Comparison of ENCODE assay signal across 22 cellular contexts in the genomic region with DNA sequence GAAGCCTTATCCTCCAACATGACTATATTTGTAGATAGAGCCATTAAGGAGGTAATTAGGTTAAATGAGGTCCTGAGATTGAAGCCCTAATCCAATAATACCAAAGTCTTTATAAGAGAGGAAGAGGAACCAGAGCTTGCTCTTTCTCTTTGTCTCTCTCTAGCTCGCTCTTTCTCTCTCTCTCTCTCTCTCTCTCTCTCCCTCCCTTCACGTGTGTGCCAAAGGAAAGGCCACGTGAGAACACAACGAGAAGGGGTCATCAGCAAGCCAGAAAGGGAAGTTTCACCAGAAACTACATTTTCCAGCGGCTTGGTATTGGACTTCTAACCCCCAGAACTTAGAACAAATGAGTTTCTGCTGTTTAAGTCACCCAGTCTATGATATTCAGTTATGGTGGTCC.
DNase-seq lines count a peak whose midpoint lies in the region; ATAC-seq and TF ChIP-seq lines count a peak whose summit lies in the region.
"Had no signal": no experiment of that assay in that cellular context is flagged by ENCODE, and none has a peak within 500 bp of the region (broad histone marks: within the 10 kb centered on the region; RNA-seq: fewer than 3 reads in every experiment).

No MANE protein-coding gene starts in this region.

- H3K4me3 Mint-ChIP-seq in activated CD4-positive, alpha-beta memory T cell treated with anti-CD3 and anti-CD28 coated beads for 36 hours: no peak overlapping the region
- H3K4me3 Mint-ChIP-seq: CD8-positive, alpha-beta T cell had no signal

- no peaks in the 10 kb centered on the region for H3K36me3 Mint-ChIP-seq in activated CD4-positive, alpha-beta memory T cell treated with anti-CD3 and anti-CD28 coated beads for 36 hours
- H3K36me3 Mint-ChIP-seq: CD8-positive, alpha-beta T cell had no signal

- H3K27me3 Mint-ChIP-seq in activated CD4-positive, alpha-beta memory T cell treated with anti-CD3 and anti-CD28 coated beads for 36 hours: no peaks in the 10 kb centered on the region

- POLR2A ChIA-PET in SK-N-SH (lab: Yijun Ruan, JAX) (no interaction called here), OCI-LY7 (lab: Charles Lee) (interaction anchor here (0.6 to 0.9 kb wide), 2 partner anchors 11 to 285 kb away, joined by 3 to 4 read pairs; no protein-coding TSS in a partner anchor)
- POLR2A ChIA-PET in activated CD4-positive, alpha-beta memory T cell treated with anti-CD3 and anti-CD28 coated beads for 36 hours (lab: Charles Lee): no interaction called here

- no peak for ATAC-seq in SK-N-SH treated with all-trans-retinoic acid at 6 μM for 48 hours
- ATAC-seq: CD8-positive, alpha-beta T cell; PC-3 had no signal

- no peak overlapping the region for H3K27ac Mint-ChIP-seq in activated CD4-positive, alpha-beta memory T cell treated with anti-CD3 and anti-CD28 coated beads for 36 hours
- H3K27ac Mint-ChIP-seq: CD8-positive, alpha-beta T cell had no signal

- H3K4me3 ChIP-seq in SK-N-SH (ENCODE audit: low read depth in 2 of 2, low read length in 1 of 2) (no peak overlapping the region), OCI-LY7 (ENCODE audit: low read depth, low read length, poor library complexity, severe bottlenecking) (no peak overlapping the region)
- H3K4me3 ChIP-seq: MG63 had no signal

- H3K9me2 ChIP-seq in SK-N-SH: no peaks in the 10 kb centered on the region
- H3K9me2 ChIP-seq in OCI-LY7 (ENCODE audit: insufficient read depth, low read length): no peaks in the 10 kb centered on the region

- H3K4me1 ChIP-seq in SK-N-SH (ENCODE audit: control insufficient read depth in 1 of 2, insufficient read depth in 2 of 2, low read depth in 1 of 2, low read length in 1 of 2) (no peaks in the 10 kb centered on the region; a peak in 2 of 4 replicates), OCI-LY7 (ENCODE audit: insufficient read depth, low read length, poor library complexity, severe bottlenecking) (no peaks in the 10 kb centered on the region)

- H3K9me3 ChIP-seq in SK-N-SH (no peaks in the 10 kb centered on the region), OCI-LY7 (ENCODE audit: low read length) (no peaks in the 10 kb centered on the region)
- H3K9me3 ChIP-seq: MG63 had no signal

- no peaks in the 10 kb centered on the region for H3K79me2 ChIP-seq in SK-N-SH (ENCODE audit: insufficient read depth)
- H3K79me2 ChIP-seq in OCI-LY7 (ENCODE audit: insufficient read depth, low read depth, low read length): no peaks in the 10 kb centered on the region

- intact Hi-C loops in OCI-LY7 (cut with micrococcal nuclease; ENCODE audit: unreplicated experiment): no loop called here
- intact Hi-C loops in activated CD4-positive, alpha-beta memory T cell treated with anti-CD3 and anti-CD28 coated beads for 36 hours (cut with micrococcal nuclease): no loop called here

- H4K20me1 ChIP-seq in SK-N-SH (ENCODE audit: insufficient read depth): no peaks in the 10 kb centered on the region
- no peaks in the 10 kb centered on the region for H4K20me1 ChIP-seq in OCI-LY7 (ENCODE audit: insufficient read depth, low read length)

- TF ChIP-seq EP300 in SK-N-SH (IDR thresholded peaks at IDR 0.05; ENCODE audit: borderline replicate concordance in 1 of 2, low read depth in 1 of 2, low read length in 1 of 2): no peak

- peaks cover 5% of the 10 kb centered on the region for H3K9me3 Mint-ChIP-seq in activated CD4-positive, alpha-beta memory T cell treated with anti-CD3 and anti-CD28 coated beads for 36 hours

- CTCF ChIA-PET in SK-N-SH (lab: Yijun Ruan, JAX): no interaction called here
- CTCF ChIA-PET in OCI-LY7 (lab: Charles Lee; ENCODE audit: unreplicated experiment): no interaction called here
- CTCF ChIA-PET in activated CD4-positive, alpha-beta memory T cell treated with anti-CD3 and anti-CD28 coated beads for 36 hours (lab: Charles Lee): no interaction called here

- H3K9ac ChIP-seq in SK-N-SH: no peak overlapping the region

- BruUV-seq in OCI-LY7 (replicated peaks; lab: Mats Ljungman, UMichigan): no TSS peak

- H3K36me3 ChIP-seq in SK-N-SH (replicated peaks in 1 of 2; ENCODE audit: control insufficient read depth in 1 of 2, insufficient read depth in 2 of 2, low read length in 1 of 2) (no peaks in the 10 kb centered on the region), OCI-LY7 (ENCODE audit: insufficient read depth, low read length) (no peaks in the 10 kb centered on the region)
- H3K36me3 ChIP-seq: MG63 had no signal

- H3K27ac ChIP-seq in SK-N-SH (ENCODE audit: low read depth in 2 of 2, low read length in 1 of 2): peak overlapping the region in 1 of 2 experiments; percentile 24; a peak in 1 of 4 replicates
- no peak overlapping the region for H3K27ac ChIP-seq in OCI-LY7 (ENCODE audit: low read depth, low read length, poor library complexity, severe bottlenecking)
- H3K27ac ChIP-seq: 22Rv1 had no signal

- TF ChIP-seq CTCF in SK-N-SH (IDR thresholded peaks at IDR 0.05) (no peak), OCI-LY7 (conservative IDR thresholded peaks at IDR 0.05; ENCODE audit: low read length) (no peak)

- no peaks in the 10 kb centered on the region for H3K4me1 Mint-ChIP-seq in activated CD4-positive, alpha-beta memory T cell treated with anti-CD3 and anti-CD28 coated beads for 36 hours (ENCODE audit: low read depth)

- DNase-seq in SK-N-SH: no peak
- DNase-seq in OCI-LY7 (ENCODE audit: low spot score): no peak
- DNase-seq in left kidney (ENCODE audit: low read depth, low spot score): peak; percentile 15
- DNase-seq in nucleus accumbens (lab: John Stamatoyannopoulos, UW): no peak
- DNase-seq in activated CD4-positive, alpha-beta memory T cell treated with anti-CD3 and anti-CD28 coated beads for 36 hours: no peak
- no peak for DNase-seq in NCI-H1694 (lab: John Stamatoyannopoulos, UW)
- DNase-seq in GM03348 (ENCODE audit: low spot score): no peak
- DNase-seq: C1 segment of cervical spinal cord; CD8-positive, alpha-beta T cell; GDM1; H7; MG63; NCI-H1048; NCI-H1417 treated with DMSO at 0.1 percent for 48 hours; NCI-H187 treated with DMSO at 0.1 percent for 48 hours; NCI-H2107; NCI-H2227 treated with DMSO at 0.1 percent for 48 hours; NCI-H510A; PC-3; Right ventricle myocardium superior had no signal

- WGBS in SK-N-SH (ENCODE audit: low lambda C conversion rate): 3% methylated on average over 5 of the region's 5 CpGs

- H3K27me3 ChIP-seq in SK-N-SH (ENCODE audit: insufficient read depth): no peaks in the 10 kb centered on the region
- H3K27me3 ChIP-seq: MG63 had no signal

- H3K4me2 ChIP-seq in SK-N-SH (no peak overlapping the region), OCI-LY7 (ENCODE audit: low read length) (no peak overlapping the region)

- H2AFZ ChIP-seq in SK-N-SH (ENCODE audit: low read depth) (no peak overlapping the region), OCI-LY7 (ENCODE audit: low read length) (peak overlapping the region; percentile 7; the same call in 1 of the 2 replicates)

- H3F3A ChIP-seq in SK-N-SH (replicated peaks; ENCODE audit: insufficient read depth): no peaks in the 10 kb centered on the region

- TF ChIP-seq RAD21 in SK-N-SH (IDR thresholded peaks at IDR 0.05; ENCODE audit: low read length): no peak

TF ChIP-seq in SK-N-SH treated with all-trans-retinoic acid at 6 μM for 48 hours, 23 proteins besides CTCF, POLR2A, EP300 and RAD21 (continues in another document):
- TF ChIP-seq, protein P1, sequence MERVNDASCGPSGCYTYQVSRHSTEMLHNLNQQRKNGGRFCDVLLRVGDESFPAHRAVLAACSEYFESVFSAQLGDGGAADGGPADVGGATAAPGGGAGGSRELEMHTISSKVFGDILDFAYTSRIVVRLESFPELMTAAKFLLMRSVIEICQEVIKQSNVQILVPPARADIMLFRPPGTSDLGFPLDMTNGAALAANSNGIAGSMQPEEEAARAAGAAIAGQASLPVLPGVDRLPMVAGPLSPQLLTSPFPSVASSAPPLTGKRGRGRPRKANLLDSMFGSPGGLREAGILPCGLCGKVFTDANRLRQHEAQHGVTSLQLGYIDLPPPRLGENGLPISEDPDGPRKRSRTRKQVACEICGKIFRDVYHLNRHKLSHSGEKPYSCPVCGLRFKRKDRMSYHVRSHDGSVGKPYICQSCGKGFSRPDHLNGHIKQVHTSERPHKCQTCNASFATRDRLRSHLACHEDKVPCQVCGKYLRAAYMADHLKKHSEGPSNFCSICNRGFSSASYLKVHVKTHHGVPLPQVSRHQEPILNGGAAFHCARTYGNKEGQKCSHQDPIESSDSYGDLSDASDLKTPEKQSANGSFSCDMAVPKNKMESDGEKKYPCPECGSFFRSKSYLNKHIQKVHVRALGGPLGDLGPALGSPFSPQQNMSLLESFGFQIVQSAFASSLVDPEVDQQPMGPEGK (CRISPR knock-in tag; IDR thresholded peaks at IDR 0.05; ENCODE audit: borderline replicate concordance): no peak

TF ChIP-seq in SK-N-SH, 30 proteins besides CTCF, POLR2A, EP300 and RAD21:
- TF ChIP-seq TEAD4 (IDR thresholded peaks at IDR 0.05; ENCODE audit: borderline replicate concordance, insufficient read depth) (no peak), POLR2AphosphoS5 (IDR thresholded peaks at IDR 0.05; ENCODE audit: low read depth, low read length) (no peak), RFX5 (IDR thresholded peaks at IDR 0.05; ENCODE audit: low read length) (no peak), GABPA (IDR thresholded peaks at IDR 0.05; ENCODE audit: low read depth) (no peak), MXI1 (IDR thresholded peaks at IDR 0.05; ENCODE audit: low read depth, low read length) (no peak), JUND (IDR thresholded peaks at IDR 0.05) (no peak), RXRA (IDR thresholded peaks at IDR 0.05; ENCODE audit: borderline replicate concordance, low read depth) (no peak)
- TF ChIP-seq, protein P2, sequence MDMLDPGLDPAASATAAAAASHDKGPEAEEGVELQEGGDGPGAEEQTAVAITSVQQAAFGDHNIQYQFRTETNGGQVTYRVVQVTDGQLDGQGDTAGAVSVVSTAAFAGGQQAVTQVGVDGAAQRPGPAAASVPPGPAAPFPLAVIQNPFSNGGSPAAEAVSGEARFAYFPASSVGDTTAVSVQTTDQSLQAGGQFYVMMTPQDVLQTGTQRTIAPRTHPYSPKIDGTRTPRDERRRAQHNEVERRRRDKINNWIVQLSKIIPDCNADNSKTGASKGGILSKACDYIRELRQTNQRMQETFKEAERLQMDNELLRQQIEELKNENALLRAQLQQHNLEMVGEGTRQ (IDR thresholded peaks at IDR 0.05; ENCODE audit: borderline replicate concordance, low read depth, low read length): no peak
- TF ChIP-seq, protein P3, sequence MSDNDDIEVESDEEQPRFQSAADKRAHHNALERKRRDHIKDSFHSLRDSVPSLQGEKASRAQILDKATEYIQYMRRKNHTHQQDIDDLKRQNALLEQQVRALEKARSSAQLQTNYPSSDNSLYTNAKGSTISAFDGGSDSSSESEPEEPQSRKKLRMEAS (IDR thresholded peaks at IDR 0.05; ENCODE audit: low read depth): no peak
